ENCODE assay signal across 19 cellular contexts in genomic region chr7:6096581-6096980, GRCh38.
"Had no signal": no experiment of that assay in that cellular context is flagged by ENCODE, and none has a peak within 500 bp of the region (broad histone marks: within the 10 kb centered on the region; RNA-seq: fewer than 3 reads in every experiment).

No MANE protein-coding gene starts in this region.

- H3K4me1 Mint-ChIP-seq: nephron; stimulated activated naive CD8-positive, alpha-beta T cell treated with anti-CD3 and anti-CD28 coated beads, Interleukin-15, amount 100 ng/mL, for 72 hours had no signal

- H3K36me3 Mint-ChIP-seq: naive B cell; stimulated activated naive B cell treated with anti-CD40 and anti-IgM and Interleukin-4, amounts not matched to agents 10 μg/mL and 1 μg/mL and 100 μg/mL, for 72 hours had no signal

- H3K27ac Mint-ChIP-seq: effector memory CD8-positive, alpha-beta T cell; nephron; stimulated activated naive B cell treated with anti-CD40 and anti-IgM and Interleukin-4, amounts not matched to agents 10 μg/mL and 1 μg/mL and 100 μg/mL, for 72 hours had no signal

- H3K9me3 Mint-ChIP-seq: effector memory CD8-positive, alpha-beta T cell; nephron; stimulated activated naive CD8-positive, alpha-beta T cell treated with anti-CD3 and anti-CD28 coated beads, Interleukin-15, amount 100 ng/mL, for 72 hours had no signal

- ATAC-seq: effector memory CD8-positive, alpha-beta T cell; gastrocnemius medialis; heart right ventricle; sciatic nerve; stimulated activated naive B cell treated with anti-CD40 and anti-IgM and Interleukin-4, amounts not matched to agents 10 μg/mL and 1 μg/mL and 100 μg/mL, for 72 hours; stimulated activated naive CD8-positive, alpha-beta T cell treated with anti-CD3 and anti-CD28 coated beads, Interleukin-15, amount 100 ng/mL, for 72 hours; upper lobe of right lung had no signal

- H3K4me3 Mint-ChIP-seq: effector memory CD8-positive, alpha-beta T cell; naive B cell; nephron; stimulated activated naive B cell treated with anti-CD40 and anti-IgM and Interleukin-4, amounts not matched to agents 10 μg/mL and 1 μg/mL and 100 μg/mL, for 72 hours; stimulated activated naive CD8-positive, alpha-beta T cell treated with anti-CD3 and anti-CD28 coated beads, Interleukin-15, amount 100 ng/mL, for 72 hours had no signal

- DNase-seq: cortex of kidney; effector memory CD8-positive, alpha-beta T cell; gastrocnemius medialis; heart right ventricle; hypothalamus; kidney glomerular epithelial cell; naive B cell; posterior cingulate gyrus; spleen; stimulated activated CD4-positive, alpha-beta T cell treated with anti-CD3 and anti-CD28 coated beads, Interleukin-15, amount 100 ng/mL, for 24 hours; stimulated activated CD4-positive, alpha-beta T cell treated with anti-CD3 and anti-CD28 coated beads, Interleukin-1b, Interleukin-23, amount 100 ng/mL, for 48 hours; stimulated activated CD4-positive, alpha-beta T cell treated with anti-CD3 and anti-CD28 coated beads, Interleukin-4, amount 100 ng/mL, for 24 hours; stimulated activated naive B cell treated with anti-CD40 and anti-IgM and Interleukin-4, amounts not matched to agents 10 μg/mL and 1 μg/mL and 100 μg/mL, for 72 hours; stimulated activated naive CD8-positive, alpha-beta T cell treated with anti-CD3 and anti-CD28 coated beads, Interleukin-15, amount 100 ng/mL, for 72 hours; testis; upper lobe of right lung had no signal

- FAIRE-seq: islet of Langerhans had no signal
